In genomic region chr13:80962855-80963254, GRCh38 we compare ENCODE assay signal across 19 cellular contexts.
DNase-seq lines count a peak whose midpoint lies in the region; ATAC-seq, FAIRE-seq and TF ChIP-seq lines count a peak whose summit lies in the region.
"Had no signal": no experiment of that assay in that cellular context is flagged by ENCODE, and none has a peak within 500 bp of the region (broad histone marks: within the 10 kb centered on the region; RNA-seq: fewer than 3 reads in every experiment).

No MANE protein-coding gene starts in this region.

- H3K27me3 Mint-ChIP-seq in neural crest cell (ENCODE audit: low read depth), result no peaks in the 10 kb centered on the region
- H3K27me3 Mint-ChIP-seq: activated naive CD4-positive, alpha-beta T cell treated with anti-CD3 and anti-CD28 coated beads, Interleukin-2, amount 10 ng/mL, durations not matched to agents 7 days and 5 days; stimulated activated naive CD8-positive, alpha-beta T cell treated with anti-CD3 and anti-CD28 coated beads, Interleukin-15, Interleukin-2, amounts not matched to agents 100 ng/mL and 50 ng/mL, for 24 hours; type B pancreatic cell had no signal

- H3K4me1 Mint-ChIP-seq in neural crest cell, result peaks cover 19% of the 10 kb centered on the region
- H3K4me1 Mint-ChIP-seq: activated naive CD4-positive, alpha-beta T cell treated with anti-CD3 and anti-CD28 coated beads, Interleukin-2, amount 10 ng/mL, durations not matched to agents 7 days and 5 days; nephron progenitor cell had no signal

- ATAC-seq in GM19467 (IDR thresholded peaks at IDR 0.05; ENCODE audit: unreplicated experiment), result no peak

- no peak for TF ChIP-seq CTCF in cardiac fibroblast (IDR thresholded peaks at IDR 0.05; ENCODE audit: low read depth, low read length)
- peak; percentile 18 for TF ChIP-seq CTCF in neural crest cell (conservative IDR thresholded peaks at IDR 0.05)

- peaks cover 5% of the 10 kb centered on the region for H3K9me3 Mint-ChIP-seq in neural crest cell
- H3K9me3 Mint-ChIP-seq: activated naive CD4-positive, alpha-beta T cell treated with anti-CD3 and anti-CD28 coated beads, Interleukin-2, amount 10 ng/mL, durations not matched to agents 7 days and 5 days; nephron progenitor cell; type B pancreatic cell had no signal

- peak; percentile 0 for DNase-seq in DMS 273 (lab: John Stamatoyannopoulos, UW; ENCODE audit: unreplicated experiment)
- no peak for DNase-seq in DMS 273 treated with DMSO at 0.1 percent for 48 hours (lab: John Stamatoyannopoulos, UW)
- DNase-seq in NCI-H1436 treated with DMSO at 0.1 percent for 48 hours (lab: John Stamatoyannopoulos, UW), result peak; percentile 43
- peak; percentile 50 to 60 for DNase-seq in cardiac fibroblast (ENCODE audit: low read depth in 2 of 2)
- no peak for DNase-seq in neural crest cell (ENCODE audit: low read depth, low spot score)
- no peak for DNase-seq in urothelium cell line (ENCODE audit: low spot score)
- no peak for DNase-seq in DMS53 treated with DMSO at 0.1 percent for 48 hours (lab: John Stamatoyannopoulos, UW; ENCODE audit: unreplicated experiment)
- DNase-seq: activated CD4-positive, alpha-beta T cell treated with anti-CD3 and anti-CD28 coated beads for 48 hours; activated naive CD4-positive, alpha-beta T cell treated with anti-CD3 and anti-CD28 coated beads, Interleukin-2, amount 10 ng/mL, durations not matched to agents 7 days and 5 days; activated T-cell treated with anti-CD3 and anti-CD28 coated beads, Interleukin-2, amount 50 U/mL, for 1 hour; kidney glomerular epithelial cell; NCI-H1105; NCI-H345; nephron progenitor cell had no signal

- no peak overlapping the region for H3K4me3 Mint-ChIP-seq in neural crest cell
- H3K4me3 Mint-ChIP-seq: activated naive CD4-positive, alpha-beta T cell treated with anti-CD3 and anti-CD28 coated beads, Interleukin-2, amount 10 ng/mL, durations not matched to agents 7 days and 5 days; nephron progenitor cell; stimulated activated naive CD8-positive, alpha-beta T cell treated with anti-CD3 and anti-CD28 coated beads, Interleukin-15, Interleukin-2, amounts not matched to agents 100 ng/mL and 50 ng/mL, for 24 hours; type B pancreatic cell had no signal

- H3K27ac Mint-ChIP-seq in neural crest cell (ENCODE audit: unreplicated experiment), result peak overlapping the region; percentile 38
- H3K27ac Mint-ChIP-seq: activated naive CD4-positive, alpha-beta T cell treated with anti-CD3 and anti-CD28 coated beads, Interleukin-2, amount 10 ng/mL, durations not matched to agents 7 days and 5 days; nephron progenitor cell; stimulated activated naive CD8-positive, alpha-beta T cell treated with anti-CD3 and anti-CD28 coated beads, Interleukin-15, Interleukin-2, amounts not matched to agents 100 ng/mL and 50 ng/mL, for 24 hours; type B pancreatic cell had no signal

- H3K36me3 Mint-ChIP-seq in neural crest cell (ENCODE audit: low read depth), result peaks cover 6% of the 10 kb centered on the region
- H3K36me3 Mint-ChIP-seq: activated naive CD4-positive, alpha-beta T cell treated with anti-CD3 and anti-CD28 coated beads, Interleukin-2, amount 10 ng/mL, durations not matched to agents 7 days and 5 days; type B pancreatic cell had no signal

- no peak overlapping the region for H3K4me3 ChIP-seq in cardiac fibroblast (replicated peaks in 1 of 2; ENCODE audit: low read depth in 2 of 2, low read length in 2 of 2)
- H3K4me3 ChIP-seq: BLaER1 treated with 17β-estradiol and CSF1 and Interleukin-3, amounts not matched to agents 10 nM and 100 nM; esophagus muscularis mucosa had no signal

- FAIRE-seq in urothelium cell line (lab: Jason Lieb, UNC), result no peak

Comparison
In these comparisons a context has a peak if more than half of its experiments do, and no peak if none do; other contexts are left out.
1. DNase-seq: peak in DMS 273 (single experiment), NCI-H1436 treated with DMSO at 0.1 percent for 48 hours (single experiment) and cardiac fibroblast (2 of 2); none in DMS 273 treated with DMSO at 0.1 percent for 48 hours (single experiment), neural crest cell (single experiment), urothelium cell line (single experiment) and DMS53 treated with DMSO at 0.1 percent for 48 hours (single experiment).